1 cellular context compared by ENCODE assay signal in genomic region chr3:195102609-195103467, GRCh38.
TF ChIP-seq lines count a peak whose summit lies in the region.

No MANE protein-coding gene starts in this region.

TF ChIP-seq in K562, 482 proteins besides CTCF, POLR2A, EP300 and RAD21 (continued from another document and continues in another):
- TF ChIP-seq, protein P1, sequence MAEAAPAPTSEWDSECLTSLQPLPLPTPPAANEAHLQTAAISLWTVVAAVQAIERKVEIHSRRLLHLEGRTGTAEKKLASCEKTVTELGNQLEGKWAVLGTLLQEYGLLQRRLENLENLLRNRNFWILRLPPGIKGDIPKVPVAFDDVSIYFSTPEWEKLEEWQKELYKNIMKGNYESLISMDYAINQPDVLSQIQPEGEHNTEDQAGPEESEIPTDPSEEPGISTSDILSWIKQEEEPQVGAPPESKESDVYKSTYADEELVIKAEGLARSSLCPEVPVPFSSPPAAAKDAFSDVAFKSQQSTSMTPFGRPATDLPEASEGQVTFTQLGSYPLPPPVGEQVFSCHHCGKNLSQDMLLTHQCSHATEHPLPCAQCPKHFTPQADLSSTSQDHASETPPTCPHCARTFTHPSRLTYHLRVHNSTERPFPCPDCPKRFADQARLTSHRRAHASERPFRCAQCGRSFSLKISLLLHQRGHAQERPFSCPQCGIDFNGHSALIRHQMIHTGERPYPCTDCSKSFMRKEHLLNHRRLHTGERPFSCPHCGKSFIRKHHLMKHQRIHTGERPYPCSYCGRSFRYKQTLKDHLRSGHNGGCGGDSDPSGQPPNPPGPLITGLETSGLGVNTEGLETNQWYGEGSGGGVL (CRISPR knock-in tag; IDR thresholded peaks at IDR 0.05) = no peak
- TF ChIP-seq, protein P2, sequence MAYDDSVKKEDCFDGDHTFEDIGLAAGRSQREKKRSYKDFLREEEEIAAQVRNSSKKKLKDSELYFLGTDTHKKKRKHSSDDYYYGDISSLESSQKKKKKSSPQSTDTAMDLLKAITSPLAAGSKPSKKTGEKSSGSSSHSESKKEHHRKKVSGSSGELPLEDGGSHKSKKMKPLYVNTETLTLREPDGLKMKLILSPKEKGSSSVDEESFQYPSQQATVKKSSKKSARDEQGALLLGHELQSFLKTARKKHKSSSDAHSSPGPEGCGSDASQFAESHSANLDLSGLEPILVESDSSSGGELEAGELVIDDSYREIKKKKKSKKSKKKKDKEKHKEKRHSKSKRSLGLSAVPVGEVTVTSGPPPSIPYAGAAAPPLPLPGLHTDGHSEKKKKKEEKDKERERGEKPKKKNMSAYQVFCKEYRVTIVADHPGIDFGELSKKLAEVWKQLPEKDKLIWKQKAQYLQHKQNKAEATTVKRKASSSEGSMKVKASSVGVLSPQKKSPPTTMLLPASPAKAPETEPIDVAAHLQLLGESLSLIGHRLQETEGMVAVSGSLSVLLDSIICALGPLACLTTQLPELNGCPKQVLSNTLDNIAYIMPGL (CRISPR knock-in tag; IDR thresholded peaks at IDR 0.05) = no peak
- no peak for TF ChIP-seq ATF1 (CRISPR knock-in tag; IDR thresholded peaks at IDR 0.05)
- TF ChIP-seq ATF1 (tag; IDR thresholded peaks at IDR 0.05) = peak; percentile 57
- no peak for TF ChIP-seq HNRNPH1 (optimal IDR thresholded peaks at IDR 0.05; ENCODE audit: low read depth, low read length)
- no peak for TF ChIP-seq POLR2AphosphoS2 (IDR thresholded peaks at IDR 0.05; ENCODE audit: low read length)
- TF ChIP-seq TEAD2 (tag; IDR thresholded peaks at IDR 0.05) = no peak
- TF ChIP-seq POLR3A (IDR thresholded peaks at IDR 0.05; ENCODE audit: borderline replicate concordance, extremely low read depth, insufficient read depth, insufficient read length) = no peak
- TF ChIP-seq POLR2H (tag; IDR thresholded peaks at IDR 0.05; ENCODE audit: low read depth) = no peak
- TF ChIP-seq PKNOX1 (IDR thresholded peaks at IDR 0.05) = 0 out of 2 replicates have a peak, but pooled peaks have one; percentile 4
- TF ChIP-seq SREBF1 (IDR thresholded peaks at IDR 0.05; ENCODE audit: borderline replicate concordance, low read depth, low read length) = no peak
- 0 out of 2 replicates have a peak, but pooled peaks have one; percentile 31 for TF ChIP-seq ZNF589 (CRISPR knock-in tag; IDR thresholded peaks at IDR 0.05; ENCODE audit: low read depth)
- TF ChIP-seq ELK1 (CRISPR knock-in tag; IDR thresholded peaks at IDR 0.05) = no peak
- peak; percentile 7; the same call in 1 of the 2 replicates for TF ChIP-seq THRAP3 (IDR thresholded peaks at IDR 0.05; ENCODE audit: borderline replicate concordance)
- TF ChIP-seq CSDE1 (IDR thresholded peaks at IDR 0.05) = no peak
- TF ChIP-seq NFXL1 (CRISPR knock-in tag; IDR thresholded peaks at IDR 0.05) = no peak
- no peak for TF ChIP-seq ZNF586 (CRISPR knock-in tag; conservative IDR thresholded peaks at IDR 0.05)
- no peak for TF ChIP-seq BRCA1 (IDR thresholded peaks at IDR 0.05)
- TF ChIP-seq BRCA1 (CRISPR knock-in tag; IDR thresholded peaks at IDR 0.05) = no peak
- TF ChIP-seq, protein P3, sequence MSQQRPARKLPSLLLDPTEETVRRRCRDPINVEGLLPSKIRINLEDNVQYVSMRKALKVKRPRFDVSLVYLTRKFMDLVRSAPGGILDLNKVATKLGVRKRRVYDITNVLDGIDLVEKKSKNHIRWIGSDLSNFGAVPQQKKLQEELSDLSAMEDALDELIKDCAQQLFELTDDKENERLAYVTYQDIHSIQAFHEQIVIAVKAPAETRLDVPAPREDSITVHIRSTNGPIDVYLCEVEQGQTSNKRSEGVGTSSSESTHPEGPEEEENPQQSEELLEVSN (IDR thresholded peaks at IDR 0.05; ENCODE audit: borderline replicate concordance in 1 of 2, extremely low read depth in 1 of 2, insufficient read depth in 1 of 2, insufficient read length in 1 of 2, low read depth in 1 of 2, low read length in 1 of 2, poor library complexity in 1 of 2, severe bottlenecking in 1 of 2) = no peak
- no peak for TF ChIP-seq SRSF3 (IDR thresholded peaks at IDR 0.05; ENCODE audit: insufficient read depth, low read length)
- TF ChIP-seq PURB (CRISPR knock-in tag; IDR thresholded peaks at IDR 0.05; ENCODE audit: low read depth) = no peak
- no peak for TF ChIP-seq NCOA4 (IDR thresholded peaks at IDR 0.05; ENCODE audit: partially characterized antibody)
- TF ChIP-seq ZNF551 (CRISPR knock-in tag; IDR thresholded peaks at IDR 0.05) = no peak
- no peak for TF ChIP-seq RB1 (IDR thresholded peaks at IDR 0.05; ENCODE audit: low read depth)
- TF ChIP-seq ZNF668 (CRISPR knock-in tag; IDR thresholded peaks at IDR 0.05) = no peak
- TF ChIP-seq ZZZ3 (IDR thresholded peaks at IDR 0.05) = no peak
- no peak for TF ChIP-seq TBP (optimal IDR thresholded peaks at IDR 0.05; ENCODE audit: low read depth, low read length)
- TF ChIP-seq, protein P4, sequence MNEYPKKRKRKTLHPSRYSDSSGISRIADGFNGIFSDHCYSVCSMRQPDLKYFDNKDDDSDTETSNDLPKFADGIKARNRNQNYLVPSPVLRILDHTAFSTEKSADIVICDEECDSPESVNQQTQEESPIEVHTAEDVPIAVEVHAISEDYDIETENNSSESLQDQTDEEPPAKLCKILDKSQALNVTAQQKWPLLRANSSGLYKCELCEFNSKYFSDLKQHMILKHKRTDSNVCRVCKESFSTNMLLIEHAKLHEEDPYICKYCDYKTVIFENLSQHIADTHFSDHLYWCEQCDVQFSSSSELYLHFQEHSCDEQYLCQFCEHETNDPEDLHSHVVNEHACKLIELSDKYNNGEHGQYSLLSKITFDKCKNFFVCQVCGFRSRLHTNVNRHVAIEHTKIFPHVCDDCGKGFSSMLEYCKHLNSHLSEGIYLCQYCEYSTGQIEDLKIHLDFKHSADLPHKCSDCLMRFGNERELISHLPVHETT (CRISPR knock-in tag; conservative IDR thresholded peaks at IDR 0.05 in 1 of 2, IDR thresholded peaks at IDR 0.05 in 1 of 2) = no peak; a peak in 1 of 4 replicates
- no peak for TF ChIP-seq XRCC5 (IDR thresholded peaks at IDR 0.05; ENCODE audit: low read depth, low read length)
- no peak for TF ChIP-seq HMG20B (CRISPR knock-in tag; IDR thresholded peaks at IDR 0.05)
- TF ChIP-seq HDAC8 (tag; IDR thresholded peaks at IDR 0.05) = no peak
- TF ChIP-seq SMARCC2 (IDR thresholded peaks at IDR 0.05; ENCODE audit: low read depth) = peak; percentile 72; the same call in 1 of the 2 replicates
- TF ChIP-seq, protein P5, sequence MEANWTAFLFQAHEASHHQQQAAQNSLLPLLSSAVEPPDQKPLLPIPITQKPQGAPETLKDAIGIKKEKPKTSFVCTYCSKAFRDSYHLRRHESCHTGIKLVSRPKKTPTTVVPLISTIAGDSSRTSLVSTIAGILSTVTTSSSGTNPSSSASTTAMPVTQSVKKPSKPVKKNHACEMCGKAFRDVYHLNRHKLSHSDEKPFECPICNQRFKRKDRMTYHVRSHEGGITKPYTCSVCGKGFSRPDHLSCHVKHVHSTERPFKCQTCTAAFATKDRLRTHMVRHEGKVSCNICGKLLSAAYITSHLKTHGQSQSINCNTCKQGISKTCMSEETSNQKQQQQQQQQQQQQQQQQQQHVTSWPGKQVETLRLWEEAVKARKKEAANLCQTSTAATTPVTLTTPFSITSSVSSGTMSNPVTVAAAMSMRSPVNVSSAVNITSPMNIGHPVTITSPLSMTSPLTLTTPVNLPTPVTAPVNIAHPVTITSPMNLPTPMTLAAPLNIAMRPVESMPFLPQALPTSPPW (CRISPR knock-in tag; IDR thresholded peaks at IDR 0.05) = no peak
- TF ChIP-seq HDAC1 (IDR thresholded peaks at IDR 0.05) = peak in 1 of 2 experiments; percentile 89; a peak in 2 of 4 replicates
- TF ChIP-seq ZNF436 (CRISPR knock-in tag; IDR thresholded peaks at IDR 0.05) = no peak
- no peak for TF ChIP-seq NR2C2 (CRISPR knock-in tag; IDR thresholded peaks at IDR 0.05)
- TF ChIP-seq NR2C2 (tag; IDR thresholded peaks at IDR 0.05) = peak; percentile 57
- no peak for TF ChIP-seq ZFP36 (IDR thresholded peaks at IDR 0.05; ENCODE audit: low read depth, low read length, partially characterized antibody)
- peak; percentile 81 for TF ChIP-seq HDAC3 (IDR thresholded peaks at IDR 0.05; ENCODE audit: borderline replicate concordance, partially characterized antibody)
- peak; percentile 98 for TF ChIP-seq MAFG (tag; conservative IDR thresholded peaks at IDR 0.05)
- no peak for TF ChIP-seq ZBTB40 (IDR thresholded peaks at IDR 0.05)
- TF ChIP-seq ZBTB40 (CRISPR knock-in tag; IDR thresholded peaks at IDR 0.05) = no peak
- TF ChIP-seq ZNF76 (CRISPR knock-in tag; IDR thresholded peaks at IDR 0.05; ENCODE audit: borderline replicate concordance) = no peak
- no peak for TF ChIP-seq E4F1 (CRISPR knock-in tag; IDR thresholded peaks at IDR 0.05; ENCODE audit: borderline replicate concordance)
